In genomic region chr5:127074466-127074865, GRCh38 we compare ENCODE assay signal across 13 cellular contexts. TPM values are rescaled to one million over a fixed set of nuclear protein-coding genes. Genes with fewer than 3 reads are reported as not detected.
"Had no signal": no experiment of that assay in that cellular context is flagged by ENCODE, and none has a peak within 500 bp of the region (broad histone marks: within the 10 kb centered on the region; RNA-seq: fewer than 3 reads in every experiment).

No MANE protein-coding gene starts in this region.

- H3K4me3 ChIP-seq: cardiac muscle cell, transverse colon had no signal

- H3K36me3 ChIP-seq: cardiac muscle cell, transverse colon had no signal

- H3K27me3 ChIP-seq: cardiac muscle cell, transverse colon had no signal

- H3K27ac Mint-ChIP-seq: activated T-cell treated with anti-CD3 and anti-CD28 coated beads, Interleukin-2, amount 50 U/mL, for 24 hours had no signal

- H3K27me3 Mint-ChIP-seq: activated T-cell treated with anti-CD3 and anti-CD28 coated beads, Interleukin-2, amount 50 U/mL, for 24 hours had no signal

- H3K9me3 ChIP-seq: transverse colon had no signal

- ATAC-seq: left colon, sciatic nerve, SK-N-SH treated with all-trans-retinoic acid at 6 μM for 48 hours had no signal

- DNase-seq: activated CD4-positive, alpha-beta T cell treated with anti-CD3 and anti-CD28 coated beads, Interleukin-2, amount 50 U/mL, for 4 hours; activated gamma-delta T cell; activated T-cell treated with anti-CD3 and anti-CD28 coated beads, Interleukin-2, amount 50 U/mL, for 24 hours; cortex of kidney; effector CD8-positive, alpha-beta T cell; stimulated activated CD4-positive, alpha-beta T cell treated with anti-CD3 and anti-CD28 coated beads, Interleukin-12 subunit alpha, Interleukin-12 subunit beta, amount 100 ng/mL, for 4 hours; stimulated activated naive CD4-positive, alpha-beta T cell; transverse colon had no signal

- H3K27ac ChIP-seq: cardiac muscle cell, transverse colon had no signal

RNA-seq across cellular contexts. Expression of gene C5orf63, which starts 1.2 kb away (rescaled TPM):
- polyA plus RNA-seq: neural cell had no signal
